ENCODE assay signal across 1 cellular context in genomic region chr7:95631545-95631944, GRCh38.
TF ChIP-seq lines count a peak whose summit lies in the region.

No MANE protein-coding gene starts in this region.

TF ChIP-seq in HepG2, 621 proteins besides CTCF, POLR2A, EP300 and RAD21 (continued from another document):
- TF ChIP-seq CEBPZ (IDR thresholded peaks at IDR 0.05; ENCODE audit: low read length) (no peak), NR2F6 (IDR thresholded peaks at IDR 0.05) (no peak), NR2F6 (CRISPR knock-in tag; IDR thresholded peaks at IDR 0.05) (no peak), ZNF556 (CRISPR knock-in tag; IDR thresholded peaks at IDR 0.05; ENCODE audit: borderline replicate concordance) (no peak), ZNF235 (CRISPR knock-in tag; IDR thresholded peaks at IDR 0.05; ENCODE audit: borderline replicate concordance) (no peak), SOX5 (CRISPR knock-in tag; IDR thresholded peaks at IDR 0.05; ENCODE audit: borderline replicate concordance) (no peak), ZNF503 (CRISPR knock-in tag; IDR thresholded peaks at IDR 0.05) (no peak), PRPF4 (IDR thresholded peaks at IDR 0.05; ENCODE audit: low read depth, low read length, poor library complexity, severe bottlenecking) (no peak), ZNF234 (CRISPR knock-in tag; conservative IDR thresholded peaks at IDR 0.05) (no peak), PAF1 (CRISPR knock-in tag; IDR thresholded peaks at IDR 0.05) (no peak)
